1 cellular context compared by ENCODE assay signal in genomic region chr19:3133793-3134116, GRCh38.
TF ChIP-seq lines count a peak whose summit lies in the region.

No MANE protein-coding gene starts in this region.

TF ChIP-seq in WTC11, 78 proteins besides CTCF, POLR2A, EP300 and RAD21 (continued from another document):
- TF ChIP-seq ATF6 (CRISPR knock-in tag; IDR thresholded peaks at IDR 0.05), result no peak
- TF ChIP-seq, protein P1, sequence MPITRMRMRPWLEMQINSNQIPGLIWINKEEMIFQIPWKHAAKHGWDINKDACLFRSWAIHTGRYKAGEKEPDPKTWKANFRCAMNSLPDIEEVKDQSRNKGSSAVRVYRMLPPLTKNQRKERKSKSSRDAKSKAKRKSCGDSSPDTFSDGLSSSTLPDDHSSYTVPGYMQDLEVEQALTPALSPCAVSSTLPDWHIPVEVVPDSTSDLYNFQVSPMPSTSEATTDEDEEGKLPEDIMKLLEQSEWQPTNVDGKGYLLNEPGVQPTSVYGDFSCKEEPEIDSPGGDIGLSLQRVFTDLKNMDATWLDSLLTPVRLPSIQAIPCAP (CRISPR knock-in tag; IDR thresholded peaks at IDR 0.05), result no peak
- no peak for TF ChIP-seq EMX1 (CRISPR knock-in tag; IDR thresholded peaks at IDR 0.05)
- TF ChIP-seq PRDM15 (CRISPR knock-in tag; IDR thresholded peaks at IDR 0.05), result no peak
- TF ChIP-seq PREB (CRISPR knock-in tag; IDR thresholded peaks at IDR 0.05; ENCODE audit: borderline replicate concordance), result no peak
- TF ChIP-seq, protein P2, sequence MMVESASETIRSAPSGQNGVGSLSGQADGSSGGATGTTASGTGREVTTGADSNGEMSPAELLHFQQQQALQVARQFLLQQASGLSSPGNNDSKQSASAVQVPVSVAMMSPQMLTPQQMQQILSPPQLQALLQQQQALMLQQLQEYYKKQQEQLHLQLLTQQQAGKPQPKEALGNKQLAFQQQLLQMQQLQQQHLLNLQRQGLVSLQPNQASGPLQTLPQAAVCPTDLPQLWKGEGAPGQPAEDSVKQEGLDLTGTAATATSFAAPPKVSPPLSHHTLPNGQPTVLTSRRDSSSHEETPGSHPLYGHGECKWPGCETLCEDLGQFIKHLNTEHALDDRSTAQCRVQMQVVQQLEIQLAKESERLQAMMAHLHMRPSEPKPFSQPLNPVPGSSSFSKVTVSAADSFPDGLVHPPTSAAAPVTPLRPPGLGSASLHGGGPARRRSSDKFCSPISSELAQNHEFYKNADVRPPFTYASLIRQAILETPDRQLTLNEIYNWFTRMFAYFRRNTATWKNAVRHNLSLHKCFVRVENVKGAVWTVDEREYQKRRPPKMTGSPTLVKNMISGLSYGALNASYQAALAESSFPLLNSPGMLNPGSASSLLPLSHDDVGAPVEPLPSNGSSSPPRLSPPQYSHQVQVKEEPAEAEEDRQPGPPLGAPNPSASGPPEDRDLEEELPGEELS (CRISPR knock-in tag; IDR thresholded peaks at IDR 0.05), result no peak
- no peak for TF ChIP-seq GTF2I (CRISPR knock-in tag; conservative IDR thresholded peaks at IDR 0.05)
